In genomic region chr16:11149011-11149616, GRCh38 we compare ENCODE assay signal across 1 cellular context.
TF ChIP-seq lines count a peak whose summit lies in the region.

No MANE protein-coding gene starts in this region.

TF ChIP-seq in K562, 482 proteins besides CTCF, POLR2A, EP300 and RAD21 (continued from another document and continues in another):
- no peak for TF ChIP-seq CREB5 (CRISPR knock-in tag; IDR thresholded peaks at IDR 0.05)
- TF ChIP-seq ZNF830 (CRISPR knock-in tag; IDR thresholded peaks at IDR 0.05): no peak
- peak; percentile 59; the same call in 1 of the 2 replicates for TF ChIP-seq ZEB2 (IDR thresholded peaks at IDR 0.05)
- no peak for TF ChIP-seq NCOA6 (IDR thresholded peaks at IDR 0.05)
- peak; percentile 26 for TF ChIP-seq FOS (IDR thresholded peaks at IDR 0.05; ENCODE audit: extremely low read depth, insufficient read length)
- no peak for TF ChIP-seq ARID4B (CRISPR knock-in tag; IDR thresholded peaks at IDR 0.05)
- no peak for TF ChIP-seq NR4A1 (CRISPR knock-in tag; IDR thresholded peaks at IDR 0.05)
- TF ChIP-seq NR4A1 (tag; IDR thresholded peaks at IDR 0.05): no peak
- TF ChIP-seq ARID1B (IDR thresholded peaks at IDR 0.05): peak; percentile 91
- no peak for TF ChIP-seq RBM34 (IDR thresholded peaks at IDR 0.05; ENCODE audit: borderline replicate concordance, insufficient read depth, low read length)
- no peak for TF ChIP-seq ZNF75A (CRISPR knock-in tag; IDR thresholded peaks at IDR 0.05)
- TF ChIP-seq SFPQ (IDR thresholded peaks at IDR 0.05; ENCODE audit: low read depth, low read length): no peak
- TF ChIP-seq ZBTB34 (CRISPR knock-in tag; IDR thresholded peaks at IDR 0.05): no peak
- TF ChIP-seq CCAR2 (IDR thresholded peaks at IDR 0.05; ENCODE audit: low read depth, low read length): no peak
- TF ChIP-seq NFRKB (IDR thresholded peaks at IDR 0.05; ENCODE audit: low read depth): no peak
- no peak for TF ChIP-seq FOXK1 (CRISPR knock-in tag; IDR thresholded peaks at IDR 0.05; ENCODE audit: borderline replicate concordance)
- TF ChIP-seq MBD2 (IDR thresholded peaks at IDR 0.05; ENCODE audit: borderline replicate concordance, low read depth): no peak
- no peak for TF ChIP-seq HDAC6 (IDR thresholded peaks at IDR 0.05; ENCODE audit: low read depth, low read length)
- TF ChIP-seq ADNP (tag; IDR thresholded peaks at IDR 0.05): no peak
- 0 out of 4 replicates have a peak, but pooled peaks of 1 of the 2 experiments have one; percentile 40 for TF ChIP-seq ZMIZ1 (IDR thresholded peaks at IDR 0.05; ENCODE audit: low read depth in 2 of 2, low read length in 2 of 2)
- 0 out of 4 replicates have a peak, but pooled peaks of 1 of the 2 experiments have one; percentile 45 for TF ChIP-seq UBTF (IDR thresholded peaks at IDR 0.05; ENCODE audit: borderline replicate concordance in 1 of 2, low read depth in 2 of 2, low read length in 2 of 2)
- TF ChIP-seq DDX20 (tag; IDR thresholded peaks at IDR 0.05; ENCODE audit: low read depth): no peak
- no peak for TF ChIP-seq RUNX1 (IDR thresholded peaks at IDR 0.05; ENCODE audit: low read depth)
- TF ChIP-seq ZC3H8 (IDR thresholded peaks at IDR 0.05): no peak
- TF ChIP-seq ZNF121 (CRISPR knock-in tag; conservative IDR thresholded peaks at IDR 0.05): no peak
- peak; percentile 25 for TF ChIP-seq PRDM10 (IDR thresholded peaks at IDR 0.05; ENCODE audit: partially characterized antibody)
- no peak for TF ChIP-seq RNF219 (CRISPR knock-in tag; IDR thresholded peaks at IDR 0.05)
- peak; percentile 52; the same call in 1 of the 2 replicates for TF ChIP-seq MTA3 (IDR thresholded peaks at IDR 0.05; ENCODE audit: borderline replicate concordance)
- no peak for TF ChIP-seq BACH1 (tag; IDR thresholded peaks at IDR 0.05)
- no peak for TF ChIP-seq NCOA4 (IDR thresholded peaks at IDR 0.05; ENCODE audit: partially characterized antibody)
- no peak for TF ChIP-seq KHSRP (IDR thresholded peaks at IDR 0.05)
- TF ChIP-seq TBP (optimal IDR thresholded peaks at IDR 0.05; ENCODE audit: low read depth, low read length): no peak
- no peak for TF ChIP-seq XRCC5 (IDR thresholded peaks at IDR 0.05; ENCODE audit: low read depth, low read length)
- TF ChIP-seq ETV5 (CRISPR knock-in tag; IDR thresholded peaks at IDR 0.05; ENCODE audit: low read depth): no peak
- no peak for TF ChIP-seq CHCHD3 (CRISPR knock-in tag; IDR thresholded peaks at IDR 0.05)
- no peak for TF ChIP-seq SMAD2 (IDR thresholded peaks at IDR 0.05; ENCODE audit: low read depth, low read length)
- no peak for TF ChIP-seq PTBP1 (IDR thresholded peaks at IDR 0.05; ENCODE audit: low read depth, low read length)
- no peak for TF ChIP-seq POU5F1 (IDR thresholded peaks at IDR 0.05; ENCODE audit: borderline replicate concordance, low read depth, low read length, partially characterized antibody)
